ENCODE assay signal across 26 cellular contexts in genomic region chr12:109450980-109451379, GRCh38. TPM values are rescaled to one million over a fixed set of nuclear protein-coding genes. Genes with fewer than 3 reads are reported as not detected.
DNase-seq lines count a peak whose midpoint lies in the region; ATAC-seq, FAIRE-seq and TF ChIP-seq lines count a peak whose summit lies in the region.
"Had no signal": no experiment of that assay in that cellular context is flagged by ENCODE, and none has a peak within 500 bp of the region (broad histone marks: within the 10 kb centered on the region; RNA-seq: fewer than 3 reads in every experiment).

No MANE protein-coding gene starts in this region.

- H3K4me3 ChIP-seq in right cardiac atrium (ENCODE audit: low read length) (no peak overlapping the region), K562 (no peak overlapping the region), mucosa of descending colon (no peak overlapping the region)
- H3K4me3 ChIP-seq: pancreas, SJSA1, uterus had no signal

- no peaks in the 10 kb centered on the region for H4K20me1 ChIP-seq in K562 (replicated peaks; ENCODE audit: control insufficient read depth, insufficient read depth, low read length)

- intact Hi-C loops in right cardiac atrium (cut with DNase I) = no loop called here
- intact Hi-C loops in left ventricle myocardium superior (cut with micrococcal nuclease) = no loop called here
- intact Hi-C loops in K562 (cut with micrococcal nuclease) = no loop called here
- intact Hi-C loops in mucosa of descending colon (cut with DNase I, micrococcal nuclease) = no loop called here

- peak overlapping the region; percentile 74 for H3K4me3 Mint-ChIP-seq in natural killer cell treated with Interleukin-12 subunit alpha and Interleukin-12 subunit beta and Interleukin-15 and Interleukin-18, amount 100 ng/mL, for 72 hours
- no peak overlapping the region for H3K4me3 Mint-ChIP-seq in chondrocyte (ENCODE audit: unreplicated experiment)
- H3K4me3 Mint-ChIP-seq: activated T-cell treated with anti-CD3 and anti-CD28 coated beads, Interleukin-2, amount 50 U/mL, for 4 hours; memory B cell; T-helper 17 cell had no signal

- POLR2A ChIA-PET in K562 (lab: Yijun Ruan, JAX) = interaction anchor here (1.4 kb wide), 1 partner anchor 10 kb away, joined by 5 read pairs; no protein-coding TSS in a partner anchor

- H3K27ac ChIP-seq in right cardiac atrium (ENCODE audit: low read length) = no peak overlapping the region
- no peak overlapping the region for H3K27ac ChIP-seq in K562 (ENCODE audit: extremely low read depth, low read depth, low read length)
- H3K27ac ChIP-seq: pancreas, SJSA1, uterus, VCaP had no signal

- 67% methylated on average over 4 of the region's 4 CpGs for WGBS in right cardiac atrium
- 85% methylated on average over 4 of the region's 4 CpGs for WGBS in K562 (ENCODE audit: insufficient coverage, low coverage, missing lambda C conversion rate)

- no TSS peak for BruUV-seq in K562 (replicated peaks; lab: Mats Ljungman, UMichigan)

- no peak for TF ChIP-seq RAD21 in K562 (CRISPR knock-in tag; conservative IDR thresholded peaks at IDR 0.05 in 1 of 2, IDR thresholded peaks at IDR 0.05 in 1 of 2)

- peak; percentile 32 for FAIRE-seq in K562 (lab: Jason Lieb, UNC)
- FAIRE-seq: H1, pancreas had no signal

- H3K36me3 Mint-ChIP-seq in natural killer cell treated with Interleukin-12 subunit alpha and Interleukin-12 subunit beta and Interleukin-15 and Interleukin-18, amount 100 ng/mL, for 72 hours = peaks cover 14% of the 10 kb centered on the region
- H3K36me3 Mint-ChIP-seq in chondrocyte (ENCODE audit: low read depth) = peaks cover 29% of the 10 kb centered on the region

- no peak for TF ChIP-seq EP300 in K562 (IDR thresholded peaks at IDR 0.05; ENCODE audit: low read length)

- peaks cover 64% of the 10 kb centered on the region; the same call in 2 of the 3 replicates for H3K36me3 ChIP-seq in K562 (ENCODE audit: control insufficient read depth, insufficient read depth, low read length)
- no peaks in the 10 kb centered on the region for H3K36me3 ChIP-seq in mucosa of descending colon (ENCODE audit: low read depth)
- H3K36me3 ChIP-seq: uterus had no signal

- peaks cover 29 to 50% of the 10 kb centered on the region in 2 donors for H3K4me1 Mint-ChIP-seq in natural killer cell treated with Interleukin-12 subunit alpha and Interleukin-12 subunit beta and Interleukin-15 and Interleukin-18, amount 100 ng/mL, for 72 hours (ENCODE audit: low read depth in 2 of 2)
- peaks cover 15% of the 10 kb centered on the region for H3K4me1 Mint-ChIP-seq in chondrocyte (ENCODE audit: low read depth)
- H3K4me1 Mint-ChIP-seq: memory B cell had no signal

- H3K9me3 ChIP-seq in right cardiac atrium (ENCODE audit: control insufficient read depth, low read length) (no peaks in the 10 kb centered on the region), K562 (replicated peaks; ENCODE audit: control insufficient read depth, insufficient read depth, low read depth, low read length) (no peaks in the 10 kb centered on the region), mucosa of descending colon (no peaks in the 10 kb centered on the region)
- H3K9me3 ChIP-seq: pancreas, SJSA1, uterus had no signal

- peak overlapping the region; percentile 57 to 76 for H3K27ac Mint-ChIP-seq in natural killer cell treated with Interleukin-12 subunit alpha and Interleukin-12 subunit beta and Interleukin-15 and Interleukin-18, amount 100 ng/mL, for 72 hours
- no peak overlapping the region for H3K27ac Mint-ChIP-seq in chondrocyte (ENCODE audit: unreplicated experiment)
- H3K27ac Mint-ChIP-seq: memory B cell had no signal

- H3K79me2 ChIP-seq in K562 (ENCODE audit: control insufficient read depth, insufficient read depth, low read length) = no peaks in the 10 kb centered on the region

- CTCF ChIA-PET in K562 (lab: Yijun Ruan, JAX; ENCODE audit: low intra/inter-chr PET ratio) = no interaction called here

- H2AFZ ChIP-seq in K562 (ENCODE audit: low read depth, low read length) = no peak overlapping the region

- peak in 1 of 3 donors; percentile 35 for DNase-seq in right cardiac atrium
- DNase-seq in left ventricle myocardium superior = no peak
- DNase-seq in K562 (ENCODE audit: extremely low read depth in 1 of 4, low spot score in 3 of 4) = no peak
- no peak for DNase-seq in natural killer cell treated with Interleukin-12 subunit alpha and Interleukin-12 subunit beta and Interleukin-15 and Interleukin-18, amount 100 ng/mL, for 72 hours (ENCODE audit: low spot score)
- DNase-seq in mucosa of descending colon = no peak
- DNase-seq in chondrocyte (ENCODE audit: low spot score) = no peak
- no peak for DNase-seq in activated CD4-positive, CD25-positive, alpha-beta regulatory T cell treated with anti-CD3 and anti-CD28 coated beads, Interleukin-2, amount 50 U/mL, for 72 hours
- DNase-seq: activated CD4-positive, alpha-beta T cell treated with anti-CD3 and anti-CD28 coated beads, Interleukin-2, amount 50 U/mL, for 4 hours; activated naive CD4-positive, alpha-beta T cell treated with anti-CD3 and anti-CD28 coated beads, Interleukin-2, amount 50 U/mL, for 16 hours; activated T-cell treated with anti-CD3 and anti-CD28 coated beads, Interleukin-2, amount 50 U/mL, for 4 hours; effector memory CD4-positive, alpha-beta T cell; kidney glomerular epithelial cell; MM.1S; naive thymus-derived CD8-positive, alpha-beta T cell; NCI-H1436 treated with DMSO at 0.1 percent for 48 hours; NCI-H2171; NCI-H524 treated with DMSO at 0.1 percent for 48 hours; pancreas; substantia nigra; T-helper 17 cell; uterus had no signal

- H3K27me3 Mint-ChIP-seq in natural killer cell treated with Interleukin-12 subunit alpha and Interleukin-12 subunit beta and Interleukin-15 and Interleukin-18, amount 100 ng/mL, for 72 hours = no peaks in the 10 kb centered on the region
- H3K27me3 Mint-ChIP-seq in chondrocyte (ENCODE audit: low read depth) = no peaks in the 10 kb centered on the region
- H3K27me3 Mint-ChIP-seq: CD4-positive, CD25-positive, alpha-beta regulatory T cell; memory B cell; naive thymus-derived CD8-positive, alpha-beta T cell; T-helper 17 cell had no signal

- in situ Hi-C loops in K562 (cut with MboI) = no loop called here

- H3K4me2 ChIP-seq in K562 (ENCODE audit: insufficient read depth, low read length) = no peak overlapping the region

- H3K9me3 Mint-ChIP-seq in natural killer cell treated with Interleukin-12 subunit alpha and Interleukin-12 subunit beta and Interleukin-15 and Interleukin-18, amount 100 ng/mL, for 72 hours = no peaks in the 10 kb centered on the region
- no peaks in the 10 kb centered on the region for H3K9me3 Mint-ChIP-seq in chondrocyte (ENCODE audit: low read depth)
- H3K9me3 Mint-ChIP-seq: activated T-cell treated with anti-CD3 and anti-CD28 coated beads, Interleukin-2, amount 50 U/mL, for 4 hours; CD4-positive, CD25-positive, alpha-beta regulatory T cell; memory B cell; naive thymus-derived CD8-positive, alpha-beta T cell had no signal

- H3K9me1 ChIP-seq in K562 (ENCODE audit: control insufficient read depth, insufficient read depth, low read length) = no peaks in the 10 kb centered on the region

- H3K9ac ChIP-seq in K562 (ENCODE audit: insufficient read depth in 1 of 2, low read depth in 2 of 2, low read length in 2 of 2) = no peak overlapping the region

- peak; percentile 13 to 80 for ATAC-seq in right cardiac atrium
- no peak for ATAC-seq in left ventricle myocardium superior
- ATAC-seq in K562 = no peak
- peak; percentile 82 to 85 for ATAC-seq in natural killer cell treated with Interleukin-12 subunit alpha and Interleukin-12 subunit beta and Interleukin-15 and Interleukin-18, amount 100 ng/mL, for 72 hours
- ATAC-seq in mucosa of descending colon = no peak
- ATAC-seq: activated T-cell treated with anti-CD3 and anti-CD28 coated beads, Interleukin-2, amount 50 U/mL, for 4 hours; naive thymus-derived CD8-positive, alpha-beta T cell; pancreas; T-helper 17 cell had no signal

- no peak for TF ChIP-seq POLR2A in K562 (conservative IDR thresholded peaks at IDR 0.05)

- no peak for TF ChIP-seq CTCF in K562 (IDR thresholded peaks at IDR 0.05 in 2 of 3, conservative IDR thresholded peaks at IDR 0.05 in 1 of 3; ENCODE audit: insufficient read depth in 2 of 3, low read depth in 1 of 3, low read length in 3 of 3)
- no peak for TF ChIP-seq CTCF in mucosa of descending colon (IDR thresholded peaks at IDR 0.05)
- TF ChIP-seq CTCF in chondrocyte (IDR thresholded peaks at IDR 0.05) = no peak

- H3K4me1 ChIP-seq in right cardiac atrium (ENCODE audit: control insufficient read depth, insufficient read depth, low read length) (peaks cover 4% of the 10 kb centered on the region), K562 (replicated peaks in 1 of 2; ENCODE audit: control insufficient read depth in 2 of 2, insufficient read depth in 2 of 2, low read length in 2 of 2) (peaks cover 0 to 3% of the 10 kb centered on the region in 2 experiments; a peak in 1 of 5 replicates), mucosa of descending colon (ENCODE audit: low read depth) (peaks cover 57% of the 10 kb centered on the region)
- H3K4me1 ChIP-seq: pancreas, SJSA1 had no signal

- H3K27me3 ChIP-seq in right cardiac atrium (ENCODE audit: control insufficient read depth, insufficient read depth) = no peaks in the 10 kb centered on the region
- H3K27me3 ChIP-seq in K562 (ENCODE audit: control insufficient read depth in 2 of 2, insufficient read depth in 2 of 2, low read length in 2 of 2) = no peaks in the 10 kb centered on the region
- H3K27me3 ChIP-seq: pancreas, SJSA1, uterus had no signal

RNA-seq across cellular contexts. Expression of gene KCTD10, which starts 26.1 kb away (rescaled TPM):
- total RNA-seq in right cardiac atrium = 10 to 100 TPM; 28.3 to 76.9 (median 32.9) TPM
- polyA plus RNA-seq in right cardiac atrium = 16.5 TPM
- 29.8 TPM for total RNA-seq in left ventricle myocardium superior
- 70.7 and 115 TPM in 2 replicates for total RNA-seq in K562 (2011; cell fraction: chromatin; rRNA removed; ENCODE audit: low replicate concordance)
- 74.2 and 80.5 TPM in 2 replicates for total RNA-seq in K562 (2011; cell fraction: nucleolus; rRNA removed)
- total RNA-seq in K562 (2011; cell fraction: nucleoplasm; rRNA removed) = 83.2 and 88.9 TPM in 2 replicates
- total RNA-seq in K562 (2014; rRNA removed) = 10.1 and 22.7 TPM in 2 replicates
- total RNA-seq in K562 (2014; rRNA removed; fragmentation: Illumina TruSeq; extraction: Trizol) = 13.3 and 16.7 TPM in 2 replicates
- 14.9 and 15.7 TPM in 2 replicates for total RNA-seq in K562 (2015; rRNA removed; fragmentation: Illumina TruSeq; extraction: Trizol)
- 20.4 and 24.1 TPM in 2 replicates for total RNA-seq in K562 (2021)
- 37.5 and 40.7 TPM in 2 replicates for polyA plus RNA-seq in K562 (2011; rRNA removed)
- polyA plus RNA-seq in K562 (2011; cell fraction: cytosol; rRNA removed) = 38.5 and 40.1 TPM in 2 replicates
- polyA plus RNA-seq in K562 (2011; cell fraction: nucleus; rRNA removed) = 56.0 and 66.5 TPM in 2 replicates
- polyA plus RNA-seq in K562 (2012) = 15.0 and 18.6 TPM in 2 replicates
- polyA plus RNA-seq in K562 (2014; fragmentation: Illumina TruSeq; extraction: Trizol) = 19.2 and 25.9 TPM in 2 replicates
- 10 to 100 TPM in 1 of 2 experiments, 1 to 10 TPM in 1; 1.9 to 12.3 TPM for polyA plus RNA-seq in K562 (2014; fragmentation: Nextera tagmentation; extraction: Ambion mirVana)
- 19.1 and 21.8 TPM in 2 replicates for polyA plus RNA-seq in K562 (2014; rRNA removed)
- polyA minus RNA-seq in K562 (2011; rRNA and poly(A)+ RNA removed) = 63.9 and 66.3 TPM in 2 replicates
- polyA minus RNA-seq in K562 (2011; cell fraction: cytosol; rRNA and poly(A)+ RNA removed) = 26.6 and 27.7 TPM in 2 replicates
- polyA minus RNA-seq in K562 (2011; cell fraction: nucleus; rRNA and poly(A)+ RNA removed) = 54.7 and 75.9 TPM in 2 replicates
- total RNA-seq in natural killer cell treated with Interleukin-12 subunit alpha and Interleukin-12 subunit beta and Interleukin-15 and Interleukin-18, amount 100 ng/mL, for 72 hours = 10 to 100 TPM; 49.9 to 92.0 TPM
- 10 to 100 TPM; 81.1 to 86.3 (median 86.0) TPM for total RNA-seq in mucosa of descending colon
- 57.2 to 80.4 TPM (median 73.4 TPM) in 3 replicates for total RNA-seq in chondrocyte

RNA-seq across cellular contexts. Expression of gene UBE3B, which starts 26.5 kb away (rescaled TPM):
- total RNA-seq in right cardiac atrium = 10 to 100 TPM; 39.9 to 53.2 (median 46.8) TPM
- polyA plus RNA-seq in right cardiac atrium = 22.6 TPM
- total RNA-seq in left ventricle myocardium superior = 58.1 TPM
- 126 and 128 TPM in 2 replicates for total RNA-seq in K562 (2011; cell fraction: chromatin; rRNA removed; ENCODE audit: low replicate concordance)
- 54.6 and 61.0 TPM in 2 replicates for total RNA-seq in K562 (2011; cell fraction: nucleolus; rRNA removed)
- 70.8 and 93.3 TPM in 2 replicates for total RNA-seq in K562 (2011; cell fraction: nucleoplasm; rRNA removed)
- 16.2 and 19.8 TPM in 2 replicates for total RNA-seq in K562 (2014; rRNA removed)
- 12.2 and 13.8 TPM in 2 replicates for total RNA-seq in K562 (2014; rRNA removed; fragmentation: Illumina TruSeq; extraction: Trizol)
- total RNA-seq in K562 (2015; rRNA removed; fragmentation: Illumina TruSeq; extraction: Trizol) = 11.5 and 11.6 TPM in 2 replicates
- 18.7 and 21.8 TPM in 2 replicates for total RNA-seq in K562 (2021)
- 23.6 and 28.5 TPM in 2 replicates for polyA plus RNA-seq in K562 (2011; rRNA removed)
- 11.8 and 17.3 TPM in 2 replicates for polyA plus RNA-seq in K562 (2011; cell fraction: cytosol; rRNA removed)
- 102 and 103 TPM in 2 replicates for polyA plus RNA-seq in K562 (2011; cell fraction: nucleus; rRNA removed)
- 13.6 and 18.2 TPM in 2 replicates for polyA plus RNA-seq in K562 (2012)
- polyA plus RNA-seq in K562 (2014; fragmentation: Illumina TruSeq; extraction: Trizol) = 14.8 and 17.1 TPM in 2 replicates
- 1 to 10 TPM; 7.6 to 8.1 TPM for polyA plus RNA-seq in K562 (2014; fragmentation: Nextera tagmentation; extraction: Ambion mirVana)
- 15.5 and 22.1 TPM in 2 replicates for polyA plus RNA-seq in K562 (2014; rRNA removed)
- polyA minus RNA-seq in K562 (2011; rRNA and poly(A)+ RNA removed) = 49.4 and 50.7 TPM in 2 replicates
- 18.0 and 22.2 TPM in 2 replicates for polyA minus RNA-seq in K562 (2011; cell fraction: cytosol; rRNA and poly(A)+ RNA removed)
- 56.4 and 98.5 TPM in 2 replicates for polyA minus RNA-seq in K562 (2011; cell fraction: nucleus; rRNA and poly(A)+ RNA removed)
- 10 to 100 TPM; 38.9 to 39.2 TPM for total RNA-seq in natural killer cell treated with Interleukin-12 subunit alpha and Interleukin-12 subunit beta and Interleukin-15 and Interleukin-18, amount 100 ng/mL, for 72 hours
- 10 to 100 TPM; 52.5 to 62.3 (median 54.6) TPM for total RNA-seq in mucosa of descending colon
- 32.9 to 39.5 TPM (median 33.8 TPM) in 3 replicates for total RNA-seq in chondrocyte

Comparison
In these comparisons a context has a peak if more than half of its experiments do, and no peak if none do; other contexts are left out.
1. ATAC-seq: peak in right cardiac atrium (2 of 2) and natural killer cell treated with Interleukin-12 subunit alpha and Interleukin-12 subunit beta and Interleukin-15 and Interleukin-18, amount 100 ng/mL, for 72 hours (2 of 2); none in left ventricle myocardium superior (single experiment), K562 (single experiment) and mucosa of descending colon (single experiment).